Comparison of ENCODE assay signal across 8 cellular contexts in the genomic region with DNA sequence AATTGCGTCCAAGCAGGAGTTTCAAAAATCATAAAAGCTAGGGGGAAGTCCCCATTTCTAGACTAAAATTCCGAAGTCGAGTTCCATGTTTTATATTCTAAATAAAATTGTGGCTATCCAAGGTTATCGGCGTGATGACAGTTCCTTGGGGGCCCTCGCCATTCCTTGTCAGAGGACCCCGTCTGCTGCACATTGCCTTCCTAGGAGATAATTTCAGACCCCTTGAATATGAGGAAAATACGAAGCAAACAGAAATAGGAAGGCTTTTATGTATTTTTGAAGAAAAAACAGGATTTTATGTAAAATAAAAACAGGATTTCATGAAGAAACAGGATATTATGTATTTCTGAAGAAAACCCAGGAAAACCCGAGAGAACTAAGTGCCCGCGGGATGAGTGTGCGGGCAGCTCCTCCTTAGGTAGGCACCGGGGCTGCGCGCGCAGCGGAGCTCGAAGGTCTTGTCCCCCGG. TPM values are rescaled to one million over a fixed set of nuclear protein-coding genes. Genes with fewer than 3 reads are reported as not detected.
A peak's percentile ranks its signal among the peaks of the same experiment; 100 is the strongest.
DNase-seq lines count a peak whose midpoint lies in the region; ATAC-seq and TF ChIP-seq lines count a peak whose summit lies in the region.

No MANE protein-coding gene starts in this region.

- H3K4me2 ChIP-seq in parathyroid adenoma (ENCODE audit: low read length), result peak overlapping the region; percentile 80

- H3K36me3 ChIP-seq in RWPE2 (ENCODE audit: low read depth) (no peaks in the 10 kb centered on the region), esophagus squamous epithelium (no peaks in the 10 kb centered on the region), parathyroid adenoma (ENCODE audit: control insufficient read depth, insufficient read depth, low read length) (no peaks in the 10 kb centered on the region)

- H3K9ac ChIP-seq in parathyroid adenoma, result no peak overlapping the region

- ATAC-seq in RWPE2 (ENCODE audit: low read depth), result no peak
- no peak for ATAC-seq in GM18909 (IDR thresholded peaks at IDR 0.05; ENCODE audit: poor library complexity, unreplicated experiment)
- no peak for ATAC-seq in HG03095 (IDR thresholded peaks at IDR 0.05; ENCODE audit: unreplicated experiment)

- intact Hi-C loops in esophagus squamous epithelium (cut with DNase I) (no loop called here), posterior vena cava (cut with DNase I) (loop anchor here in 1 of 2 donors (2.0 kb wide), 1 partner anchor 25 kb away; no protein-coding TSS in a partner anchor)

- peaks cover 16% of the 10 kb centered on the region for H3K79me2 ChIP-seq in parathyroid adenoma

- DNase-seq in RWPE2 (ENCODE audit: low spot score) (no peak), esophagus squamous epithelium (lab: John Stamatoyannopoulos, UW) (no peak), posterior vena cava (ENCODE audit: low spot score) (no peak), cerebellar nuclear complex (lab: John Stamatoyannopoulos, UW) (no peak)

- H3K27me3 ChIP-seq in RWPE2 (ENCODE audit: insufficient read depth, poor library complexity, severe bottlenecking) (no peaks in the 10 kb centered on the region), esophagus squamous epithelium (no peaks in the 10 kb centered on the region), parathyroid adenoma (ENCODE audit: control insufficient read depth, insufficient read depth, low read length) (no peaks in the 10 kb centered on the region)

- H3K27ac ChIP-seq in RWPE2 (ENCODE audit: poor library complexity, severe bottlenecking) (peak overlapping the region; percentile 48), esophagus squamous epithelium (peak overlapping the region; percentile 88 to 97 (median 94)), parathyroid adenoma (peak overlapping the region; percentile 94)

- H3K4me1 ChIP-seq in RWPE2 (ENCODE audit: insufficient read depth, poor library complexity, severe bottlenecking), result peaks cover 23% of the 10 kb centered on the region
- H3K4me1 ChIP-seq in esophagus squamous epithelium, result peaks cover 12 to 64% (median 43%) of the 10 kb centered on the region in 3 donors
- peaks cover 3% of the 10 kb centered on the region for H3K4me1 ChIP-seq in parathyroid adenoma

- TF ChIP-seq POLR2A in esophagus squamous epithelium (IDR thresholded peaks at IDR 0.05), result no peak

- H3K9me3 ChIP-seq in RWPE2 (ENCODE audit: severe bottlenecking), result no peaks in the 10 kb centered on the region
- H3K9me3 ChIP-seq in esophagus squamous epithelium, result no peaks in the 10 kb centered on the region
- H3K9me3 ChIP-seq in parathyroid adenoma (ENCODE audit: control insufficient read depth, low read length), result no peaks in the 10 kb centered on the region

- TF ChIP-seq CTCF in RWPE2 (IDR thresholded peaks at IDR 0.05; ENCODE audit: poor library complexity, severe bottlenecking) (no peak), esophagus squamous epithelium (IDR thresholded peaks at IDR 0.05) (no peak), parathyroid adenoma (IDR thresholded peaks at IDR 0.05) (no peak)

- peak overlapping the region; percentile 78 for H2AFZ ChIP-seq in parathyroid adenoma

- peak overlapping the region; percentile 72; the same call in 1 of the 2 replicates for H3K4me3 ChIP-seq in GM08714 (ENCODE audit: low read length)
- peak overlapping the region; percentile 50 for H3K4me3 ChIP-seq in RWPE2 (ENCODE audit: severe bottlenecking)
- peak overlapping the region; percentile 66 to 83 (median 82) for H3K4me3 ChIP-seq in esophagus squamous epithelium
- H3K4me3 ChIP-seq in parathyroid adenoma (ENCODE audit: low read depth, low read length), result peak overlapping the region; percentile 81

- WGBS in esophagus squamous epithelium, 2 donors, result 15 to 27% methylated on average over 14 to 19 of the region's 19 CpGs

RNA-seq across cellular contexts. Expression of a gene that starts 0.5 kb away (rescaled TPM):
- total RNA-seq in esophagus squamous epithelium, result 10 to 100 TPM in 2 of 4 donors, 1 to 10 TPM in 2; 3.2 to 12.2 (median 7.2) TPM
- 10 to 100 TPM; 37.2 to 45.1 TPM for total RNA-seq in posterior vena cava

RNA-seq across cellular contexts. Expression of a gene that starts 1.4 kb away (rescaled TPM):
- 10 to 100 TPM in 1 of 4 donors, 1 to 10 TPM in 1, under 1 TPM in 2; 0.83 to 10.5 (median 1.4) TPM for total RNA-seq in esophagus squamous epithelium
- 10 to 100 TPM; 15.0 to 30.4 TPM for total RNA-seq in posterior vena cava

RNA-seq across cellular contexts. Expression of a gene that starts 28.6 kb away (rescaled TPM):
- 1 to 10 TPM in 2 of 4 donors, under 1 TPM in 1, not detected in 1; 0.35 to 3.4 (median 1.1) TPM for total RNA-seq in esophagus squamous epithelium
- 1 to 10 TPM; 2.7 to 5.0 TPM for total RNA-seq in posterior vena cava

RNA-seq across cellular contexts. Expression of a gene that starts 28.8 kb away (rescaled TPM):
- total RNA-seq in esophagus squamous epithelium (10 to 100 TPM; 16.0 to 58.6 (median 42.4) TPM), posterior vena cava (10 to 100 TPM; 51.0 to 58.9 TPM)
